In the genomic region with DNA sequence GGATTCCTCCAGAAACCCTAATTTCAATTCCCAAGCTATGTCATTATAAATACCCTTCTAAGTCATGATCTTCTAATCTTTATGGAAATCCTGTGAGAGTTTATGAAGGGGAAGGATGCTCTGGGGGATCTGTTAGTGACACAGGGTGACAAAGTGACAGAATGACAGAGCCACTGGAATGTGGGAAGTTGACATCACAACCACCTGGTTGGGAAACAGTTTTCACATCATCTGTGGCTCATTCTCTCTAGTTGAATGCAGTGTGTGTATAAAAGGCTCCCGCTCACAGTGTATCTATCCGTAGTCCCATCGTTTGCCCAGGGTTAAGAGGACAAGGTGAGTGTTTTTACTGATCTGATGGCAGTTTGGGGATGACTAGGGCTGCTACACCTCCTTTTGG, we compare ENCODE assay signal across 4 cellular contexts. TPM values are rescaled to one million over a fixed set of nuclear protein-coding genes. Genes with fewer than 3 reads are reported as not detected.
"Had no signal": no experiment of that assay in that cellular context is flagged by ENCODE, and none has a peak within 500 bp of the region (broad histone marks: within the 10 kb centered on the region; RNA-seq: fewer than 3 reads in every experiment).

Gene LCE7A, plus strand, starts transcription at position 301 of the 400 bp plus-strand sequence. CDS start 702 bp downstream, outside the sequence.

- H3K4me3 ChIP-seq: GM12878 had no signal

- DNase-seq: GDM1, GF-D8 had no signal

- ATAC-seq: GM12878 had no signal

RNA-seq across cellular contexts. Expression of gene LCE7A, which starts in this region (rescaled TPM):
- total RNA-seq: G401, GM12878 had no signal
